In the genomic region with DNA sequence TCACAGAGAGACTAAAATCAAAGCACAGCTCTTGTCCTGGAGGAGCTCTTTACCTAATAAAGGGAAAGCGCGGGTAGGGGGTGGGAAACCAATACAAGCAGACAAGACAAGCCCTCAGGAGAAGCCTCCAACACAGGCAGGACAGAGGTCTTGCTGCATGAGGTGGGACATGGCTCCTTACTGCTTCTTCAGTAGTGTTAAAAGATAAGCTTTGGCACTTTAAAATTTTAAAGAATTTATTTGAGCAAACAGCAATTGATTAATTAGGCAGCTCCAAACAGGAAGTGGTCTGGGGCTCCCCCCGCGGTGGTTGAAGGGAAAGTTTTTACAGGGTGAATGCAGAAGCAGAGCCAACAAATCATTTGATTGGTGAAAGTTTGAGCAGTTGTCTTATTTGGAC, we compare ENCODE assay signal across 20 cellular contexts. TPM values are rescaled to one million over a fixed set of nuclear protein-coding genes. Genes with fewer than 3 reads are reported as not detected.
DNase-seq lines count a peak whose midpoint lies in the region; ATAC-seq, FAIRE-seq and TF ChIP-seq lines count a peak whose summit lies in the region.
"Had no signal": no experiment of that assay in that cellular context is flagged by ENCODE, and none has a peak within 500 bp of the region (broad histone marks: within the 10 kb centered on the region; RNA-seq: fewer than 3 reads in every experiment).

No MANE protein-coding gene starts in this region.

- peak overlapping the region; percentile 98 for H2AFZ ChIP-seq in GM23338

- peaks cover 7% of the 10 kb centered on the region for H3K27me3 Mint-ChIP-seq in GM23338 (ENCODE audit: insufficient read depth, low read depth, poor library complexity)

- TF ChIP-seq POLR2A in upper lobe of left lung (IDR thresholded peaks at IDR 0.05): no peak

- H3K36me3 ChIP-seq in GM23338 (ENCODE audit: insufficient read depth) (no peaks in the 10 kb centered on the region), kidney (ENCODE audit: control insufficient read depth in 1 of 2, insufficient read depth in 2 of 2, low read length in 2 of 2) (no peaks in the 10 kb centered on the region), upper lobe of left lung (no peaks in the 10 kb centered on the region)
- H3K36me3 ChIP-seq: thoracic aorta had no signal

- peak; percentile 94 for ATAC-seq in GM23338
- no peak for ATAC-seq in upper lobe of left lung (ENCODE audit: low FRiP score in 2 of 2)
- ATAC-seq: left cardiac atrium, natural killer cell, SK-N-SH treated with all-trans-retinoic acid at 6 μM for 48 hours had no signal

- peaks cover 13% of the 10 kb centered on the region; the same call in 2 of the 3 replicates for H3K4me1 Mint-ChIP-seq in GM23338
- H3K4me1 Mint-ChIP-seq: natural killer cell had no signal

- no peak overlapping the region for H3K9ac ChIP-seq in kidney (ENCODE audit: low read length in 2 of 2)

- H3K36me3 Mint-ChIP-seq in GM23338 (ENCODE audit: low read depth): no peaks in the 10 kb centered on the region
- H3K36me3 Mint-ChIP-seq: natural killer cell had no signal

- WGBS in upper lobe of left lung, 2 donors: 60 to 66% methylated on average over 4 of the region's 4 CpGs

- H4K20me1 ChIP-seq in GM23338 (replicated peaks; ENCODE audit: insufficient read depth): no peaks in the 10 kb centered on the region

- no peaks in the 10 kb centered on the region for H3K79me2 ChIP-seq in GM23338 (replicated peaks; ENCODE audit: insufficient read depth)

- H3K9me3 Mint-ChIP-seq in GM23338: no peaks in the 10 kb centered on the region
- H3K9me3 Mint-ChIP-seq: natural killer cell had no signal

- intact Hi-C loops in kidney (cut with DNase I): no loop called here

- FAIRE-seq in kidney (lab: Jason Lieb, UNC): no peak

- no peaks in the 10 kb centered on the region for H3K9me2 ChIP-seq in GM23338 (ENCODE audit: insufficient read depth)

- TF ChIP-seq CTCF in GM12874 (IDR thresholded peaks at IDR 0.05; ENCODE audit: insufficient read depth, low read depth, low read length): peak; percentile 29; the same call in 1 of the 2 replicates
- peak; percentile 26 to 43; a peak in 3 of 4 replicates for TF ChIP-seq CTCF in GM23338 (conservative IDR thresholded peaks at IDR 0.05; ENCODE audit: low read depth in 2 of 2)
- no peak for TF ChIP-seq CTCF in kidney (IDR thresholded peaks at IDR 0.05; ENCODE audit: borderline replicate concordance, extremely low read depth, insufficient read depth)
- no peak for TF ChIP-seq CTCF in upper lobe of left lung (IDR thresholded peaks at IDR 0.05)

- peak overlapping the region; percentile 75 for H3K27ac Mint-ChIP-seq in GM23338
- H3K27ac Mint-ChIP-seq: natural killer cell had no signal

- no peaks in the 10 kb centered on the region for H3F3A ChIP-seq in GM23338 (replicated peaks; ENCODE audit: low read depth)

- H3K27ac ChIP-seq in GM23338 (ENCODE audit: low read depth): peak overlapping the region; percentile 73; the same call in 1 of the 2 replicates
- H3K27ac ChIP-seq in kidney (ENCODE audit: low read depth in 2 of 2, low read length in 2 of 2): no peak overlapping the region
- no peak overlapping the region for H3K27ac ChIP-seq in upper lobe of left lung
- H3K27ac ChIP-seq: C4-2B, thoracic aorta had no signal

- TF ChIP-seq EP300 in upper lobe of left lung (IDR thresholded peaks at IDR 0.05): no peak

- peaks cover 11% of the 10 kb centered on the region; the same call in 1 of the 2 replicates for H3K4me1 ChIP-seq in GM23338 (ENCODE audit: insufficient read depth)
- H3K4me1 ChIP-seq in kidney (ENCODE audit: control insufficient read depth in 1 of 2, insufficient read depth in 1 of 2, low read depth in 1 of 2, low read length in 2 of 2): no peaks in the 10 kb centered on the region
- H3K4me1 ChIP-seq in upper lobe of left lung: no peaks in the 10 kb centered on the region

- H3K27me3 ChIP-seq in GM23338 (ENCODE audit: insufficient read depth) (no peaks in the 10 kb centered on the region), upper lobe of left lung (no peaks in the 10 kb centered on the region)

- H3K4me2 ChIP-seq in GM23338: peak overlapping the region; percentile 9; the same call in 1 of the 2 replicates

- H3K4me3 ChIP-seq in GM23338: no peak overlapping the region
- no peak overlapping the region for H3K4me3 ChIP-seq in kidney (ENCODE audit: low read length in 2 of 2)
- no peak overlapping the region for H3K4me3 ChIP-seq in upper lobe of left lung
- H3K4me3 ChIP-seq: thoracic aorta had no signal

- H3K4me3 Mint-ChIP-seq in GM23338: no peak overlapping the region
- H3K4me3 Mint-ChIP-seq: natural killer cell had no signal

- no peaks in the 10 kb centered on the region for H3K9me3 ChIP-seq in kidney (ENCODE audit: control insufficient read depth in 1 of 2, low read length in 2 of 2)
- H3K9me3 ChIP-seq in upper lobe of left lung: no peaks in the 10 kb centered on the region
- H3K9me3 ChIP-seq: thoracic aorta had no signal

- DNase-seq in GM23338 (ENCODE audit: low spot score): peak; percentile 59
- peak; percentile 38 for DNase-seq in OCI-M1 (lab: John Stamatoyannopoulos, UW)
- DNase-seq in kidney: peak; percentile 46
- DNase-seq in NCI-H2107 treated with DMSO at 0.1 percent for 48 hours (lab: John Stamatoyannopoulos, UW; ENCODE audit: unreplicated experiment): no peak
- DNase-seq in kidney glomerular epithelial cell (lab: John Stamatoyannopoulos, UW): no peak
- no peak for DNase-seq in SIG-M5 (lab: John Stamatoyannopoulos, UW)
- no peak for DNase-seq in upper lobe of left lung
- DNase-seq: activated T-cell treated with anti-CD3 and anti-CD28 coated beads, Interleukin-2, amount 50 U/mL, for 1 hour; amniotic stem cell; dermis blood vessel endothelial cell; GDM1; left cardiac atrium; natural killer cell; NCI-H1105 treated with DMSO at 0.1 percent for 48 hours; NCI-H69 had no signal

TF ChIP-seq in GM23338, 12 proteins besides CTCF, POLR2A, EP300 and RAD21 (continues in another document):
- TF ChIP-seq POLR2AphosphoS5 (IDR thresholded peaks at IDR 0.05; ENCODE audit: low read depth) (no peak), EZH2phosphoT487 (IDR thresholded peaks at IDR 0.05; ENCODE audit: unreplicated experiment) (no peak), CREB1 (CRISPR knock-in tag; IDR thresholded peaks at IDR 0.05; ENCODE audit: low read depth) (no peak), NANOG (IDR thresholded peaks at IDR 0.05; ENCODE audit: borderline replicate concordance) (no peak), JUNB (IDR thresholded peaks at IDR 0.05; ENCODE audit: unreplicated experiment) (no peak), ZNF331 (CRISPR knock-in tag; IDR thresholded peaks at IDR 0.05; ENCODE audit: low read depth) (no peak), STAT1 (IDR thresholded peaks at IDR 0.05; ENCODE audit: unreplicated experiment) (no peak)
- TF ChIP-seq, protein P1, sequence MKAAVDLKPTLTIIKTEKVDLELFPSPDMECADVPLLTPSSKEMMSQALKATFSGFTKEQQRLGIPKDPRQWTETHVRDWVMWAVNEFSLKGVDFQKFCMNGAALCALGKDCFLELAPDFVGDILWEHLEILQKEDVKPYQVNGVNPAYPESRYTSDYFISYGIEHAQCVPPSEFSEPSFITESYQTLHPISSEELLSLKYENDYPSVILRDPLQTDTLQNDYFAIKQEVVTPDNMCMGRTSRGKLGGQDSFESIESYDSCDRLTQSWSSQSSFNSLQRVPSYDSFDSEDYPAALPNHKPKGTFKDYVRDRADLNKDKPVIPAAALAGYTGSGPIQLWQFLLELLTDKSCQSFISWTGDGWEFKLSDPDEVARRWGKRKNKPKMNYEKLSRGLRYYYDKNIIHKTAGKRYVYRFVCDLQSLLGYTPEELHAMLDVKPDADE (IDR thresholded peaks at IDR 0.05): no peak
- TF ChIP-seq, protein P2, sequence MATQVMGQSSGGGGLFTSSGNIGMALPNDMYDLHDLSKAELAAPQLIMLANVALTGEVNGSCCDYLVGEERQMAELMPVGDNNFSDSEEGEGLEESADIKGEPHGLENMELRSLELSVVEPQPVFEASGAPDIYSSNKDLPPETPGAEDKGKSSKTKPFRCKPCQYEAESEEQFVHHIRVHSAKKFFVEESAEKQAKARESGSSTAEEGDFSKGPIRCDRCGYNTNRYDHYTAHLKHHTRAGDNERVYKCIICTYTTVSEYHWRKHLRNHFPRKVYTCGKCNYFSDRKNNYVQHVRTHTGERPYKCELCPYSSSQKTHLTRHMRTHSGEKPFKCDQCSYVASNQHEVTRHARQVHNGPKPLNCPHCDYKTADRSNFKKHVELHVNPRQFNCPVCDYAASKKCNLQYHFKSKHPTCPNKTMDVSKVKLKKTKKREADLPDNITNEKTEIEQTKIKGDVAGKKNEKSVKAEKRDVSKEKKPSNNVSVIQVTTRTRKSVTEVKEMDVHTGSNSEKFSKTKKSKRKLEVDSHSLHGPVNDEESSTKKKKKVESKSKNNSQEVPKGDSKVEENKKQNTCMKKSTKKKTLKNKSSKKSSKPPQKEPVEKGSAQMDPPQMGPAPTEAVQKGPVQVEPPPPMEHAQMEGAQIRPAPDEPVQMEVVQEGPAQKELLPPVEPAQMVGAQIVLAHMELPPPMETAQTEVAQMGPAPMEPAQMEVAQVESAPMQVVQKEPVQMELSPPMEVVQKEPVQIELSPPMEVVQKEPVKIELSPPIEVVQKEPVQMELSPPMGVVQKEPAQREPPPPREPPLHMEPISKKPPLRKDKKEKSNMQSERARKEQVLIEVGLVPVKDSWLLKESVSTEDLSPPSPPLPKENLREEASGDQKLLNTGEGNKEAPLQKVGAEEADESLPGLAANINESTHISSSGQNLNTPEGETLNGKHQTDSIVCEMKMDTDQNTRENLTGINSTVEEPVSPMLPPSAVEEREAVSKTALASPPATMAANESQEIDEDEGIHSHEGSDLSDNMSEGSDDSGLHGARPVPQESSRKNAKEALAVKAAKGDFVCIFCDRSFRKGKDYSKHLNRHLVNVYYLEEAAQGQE (IDR thresholded peaks at IDR 0.05; ENCODE audit: unreplicated experiment): no peak

RNA-seq across cellular contexts. Expression of a gene that starts 50.3 kb away (rescaled TPM):
- total RNA-seq in GM23338 (2014; rRNA removed; shearing (Covaris generic)): 13.4 and 14.2 TPM in 2 replicates
- polyA plus RNA-seq in GM23338 (2016; fragmentation: Nextera tagmentation; extraction: Ambion mirVana) (3.4 and 5.2 TPM in 2 replicates), kidney (ENCODE audit: insufficient read depth, low read depth, low replicate concordance) (3.7 TPM)
- total RNA-seq in kidney (72.6 TPM), upper lobe of left lung (10 to 100 TPM; 10.5 to 86.5 (median 24.3) TPM)
- total RNA-seq: skeletal muscle tissue had no signal

Comparison
In these comparisons a context has a peak if more than half of its experiments do, and no peak if none do; other contexts are left out.
1. CTCF ChIP-seq: peak in GM12874 (single experiment) and GM23338 (2 of 2); none in kidney (single experiment) and upper lobe of left lung (0 of 6).
2. DNase-seq: peak in GM23338 (single experiment), OCI-M1 (single experiment) and kidney (single experiment); none in NCI-H2107 treated with DMSO at 0.1 percent for 48 hours (single experiment), kidney glomerular epithelial cell (single experiment), SIG-M5 (single experiment) and upper lobe of left lung (0 of 2).